Comparison of ENCODE assay signal across 8 cellular contexts in the genomic region with DNA sequence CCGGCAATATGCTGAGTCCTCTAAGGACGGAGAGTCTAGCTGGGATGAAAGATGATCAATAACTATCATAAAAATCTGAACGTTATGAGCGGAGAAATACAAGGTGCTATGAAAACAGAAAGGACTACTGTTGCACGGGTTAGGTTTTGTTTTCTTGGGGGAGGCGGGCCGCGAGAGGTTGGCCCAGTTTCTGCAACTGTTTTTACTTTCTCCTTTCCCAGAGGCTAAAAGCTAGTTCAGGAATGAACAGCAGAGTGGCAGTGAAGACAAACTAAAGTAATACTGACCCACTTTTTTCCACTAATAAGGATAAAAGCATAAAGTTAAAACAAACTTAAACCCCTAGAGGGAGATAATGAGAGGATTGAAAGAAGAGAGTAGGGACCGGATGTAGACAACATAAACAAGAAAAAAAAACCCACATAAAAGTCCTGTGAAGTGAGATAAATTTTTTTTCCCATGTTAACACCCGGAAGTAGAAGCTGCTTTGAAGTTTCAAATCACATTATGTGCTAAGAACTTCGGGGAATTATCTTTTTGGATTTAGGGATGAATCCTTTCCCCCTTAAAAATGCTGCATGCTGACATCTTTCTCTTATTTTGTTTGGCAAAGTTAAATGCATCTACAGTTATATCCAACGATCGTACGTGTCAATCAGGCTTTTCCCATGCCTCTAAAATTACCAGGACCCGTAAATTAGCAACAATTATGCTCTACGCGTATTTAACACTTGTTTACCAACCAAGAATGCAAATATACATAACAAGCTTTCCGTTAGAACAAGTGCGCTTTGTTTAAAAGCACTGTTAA. TPM values are rescaled to one million over a fixed set of nuclear protein-coding genes. Genes with fewer than 3 reads are reported as not detected.
DNase-seq lines count a peak whose midpoint lies in the region; ATAC-seq lines count a peak whose summit lies in the region.

No MANE protein-coding gene starts in this region.

- in situ Hi-C loops in GM23248 (cut with MboI) = no loop called here

- H3K27ac ChIP-seq in GM23248 (peak overlapping the region; percentile 94), layer of hippocampus (ENCODE audit: low read depth, low read length) (peak overlapping the region; percentile 92)

- no peaks in the 10 kb centered on the region for H4K20me1 ChIP-seq in GM23248 (ENCODE audit: insufficient read depth)

- H3K27me3 ChIP-seq in GM23248 (replicated peaks; ENCODE audit: insufficient read depth) = no peaks in the 10 kb centered on the region
- no peaks in the 10 kb centered on the region for H3K27me3 ChIP-seq in layer of hippocampus (ENCODE audit: control insufficient read depth, insufficient read depth, low read length)

- H3K9me2 ChIP-seq in GM23248 (ENCODE audit: insufficient read depth) = no peaks in the 10 kb centered on the region

- H3K4me2 ChIP-seq in GM23248 (ENCODE audit: unreplicated experiment) = peak overlapping the region; percentile 100

- peak overlapping the region; percentile 85 for H3K4me3 Mint-ChIP-seq in stimulated activated effector memory CD8-positive, alpha-beta T cell treated with anti-CD3 and anti-CD28 coated beads, Interleukin-12 subunit alpha, Interleukin-12 subunit beta, amount 100 ng/mL, for 72 hours

- H3K4me1 ChIP-seq in GM23248 (ENCODE audit: insufficient read depth) = peaks cover 19% of the 10 kb centered on the region

- WGBS in GM23248 (ENCODE audit: low coverage in 1 of 2, low lambda C conversion rate in 2 of 2, missing lambda C conversion rate in 2 of 2), 2 experiments = 1 to 2% methylated on average over 19 of the region's 19 CpGs

- DNase-seq in ELF-1 (ENCODE audit: low read depth, low spot score) = peak; percentile 30
- peak; percentile 88 for DNase-seq in GM23248
- peak; percentile 92 for DNase-seq in M059J (ENCODE audit: low read depth)
- peak in 3 of 5 experiments; percentile 13 to 88 (median 81) for DNase-seq in T-helper 2 cell
- peak; percentile 24 for DNase-seq in cerebellum (ENCODE audit: low spot score)
- DNase-seq in stimulated activated effector memory CD8-positive, alpha-beta T cell treated with anti-CD3 and anti-CD28 coated beads, Interleukin-12 subunit alpha, Interleukin-12 subunit beta, amount 100 ng/mL, for 72 hours (ENCODE audit: low spot score in 2 of 2) = peak; percentile 18 to 71
- DNase-seq in cerebellar nuclear complex (lab: John Stamatoyannopoulos, UW) = no peak

- no peaks in the 10 kb centered on the region for H3K9me3 Mint-ChIP-seq in stimulated activated effector memory CD8-positive, alpha-beta T cell treated with anti-CD3 and anti-CD28 coated beads, Interleukin-12 subunit alpha, Interleukin-12 subunit beta, amount 100 ng/mL, for 72 hours

- peak; percentile 41 for ATAC-seq in stimulated activated effector memory CD8-positive, alpha-beta T cell treated with anti-CD3 and anti-CD28 coated beads, Interleukin-12 subunit alpha, Interleukin-12 subunit beta, amount 100 ng/mL, for 72 hours

- peaks cover 16% of the 10 kb centered on the region for H3K4me1 Mint-ChIP-seq in stimulated activated effector memory CD8-positive, alpha-beta T cell treated with anti-CD3 and anti-CD28 coated beads, Interleukin-12 subunit alpha, Interleukin-12 subunit beta, amount 100 ng/mL, for 72 hours

- H3F3A ChIP-seq in GM23248 (ENCODE audit: insufficient read depth) = peaks cover 51% of the 10 kb centered on the region

- peaks cover 16% of the 10 kb centered on the region for H3K36me3 Mint-ChIP-seq in stimulated activated effector memory CD8-positive, alpha-beta T cell treated with anti-CD3 and anti-CD28 coated beads, Interleukin-12 subunit alpha, Interleukin-12 subunit beta, amount 100 ng/mL, for 72 hours

- H2AFZ ChIP-seq in GM23248 = peak overlapping the region; percentile 86

- H3K9me3 ChIP-seq in GM23248 (ENCODE audit: low read depth) = no peaks in the 10 kb centered on the region

- peak overlapping the region; percentile 92 for H3K27ac Mint-ChIP-seq in stimulated activated effector memory CD8-positive, alpha-beta T cell treated with anti-CD3 and anti-CD28 coated beads, Interleukin-12 subunit alpha, Interleukin-12 subunit beta, amount 100 ng/mL, for 72 hours

- peak overlapping the region; percentile 95 for H3K9ac ChIP-seq in GM23248

- no peaks in the 10 kb centered on the region for H3K36me3 ChIP-seq in GM23248 (ENCODE audit: low read depth)

- peaks cover 38% of the 10 kb centered on the region for H3K79me2 ChIP-seq in GM23248 (ENCODE audit: insufficient read depth)

- H3K4me3 ChIP-seq in GM23248 = peak overlapping the region; percentile 95

RNA-seq across cellular contexts. Expression of gene CDK17, which starts 1.0 kb away (rescaled TPM):
- 62.7 and 91.9 TPM in 2 replicates for total RNA-seq in GM23248 (2014; rRNA removed; shearing (Covaris generic))
- polyA plus RNA-seq in GM23248 (2016; fragmentation: Nextera tagmentation; extraction: Ambion mirVana) = 29.3 and 30.0 TPM in 2 replicates
- total RNA-seq in M059J (2014; rRNA removed; shearing (Covaris generic)) = 19.1 and 25.8 TPM in 2 replicates
- total RNA-seq in cerebellum = 121 TPM

Comparison
In these comparisons a context has a peak if more than half of its experiments do, and no peak if none do; other contexts are left out.
1. DNase-seq: peak in ELF-1 (single experiment), GM23248 (single experiment), M059J (single experiment), T-helper 2 cell (3 of 5), cerebellum (single experiment) and stimulated activated effector memory CD8-positive, alpha-beta T cell treated with anti-CD3 and anti-CD28 coated beads, Interleukin-12 subunit alpha, Interleukin-12 subunit beta, amount 100 ng/mL, for 72 hours (2 of 2); none in cerebellar nuclear complex (0 of 2).